In genomic region chr6:110518281-110518623, GRCh38 we compare ENCODE assay signal across 10 cellular contexts. TPM values are rescaled to one million over a fixed set of nuclear protein-coding genes. Genes with fewer than 3 reads are reported as not detected.
DNase-seq lines count a peak whose midpoint lies in the region; ATAC-seq, FAIRE-seq and TF ChIP-seq lines count a peak whose summit lies in the region.
"Had no signal": no experiment of that assay in that cellular context is flagged by ENCODE, and none has a peak within 500 bp of the region (broad histone marks: within the 10 kb centered on the region; RNA-seq: fewer than 3 reads in every experiment).

No MANE protein-coding gene starts in this region.

- no peak for FAIRE-seq in A549 (lab: Jason Lieb, UNC)

- H3K4me1 Mint-ChIP-seq in activated CD8-positive, alpha-beta T cell treated with anti-CD3 and anti-CD28 coated beads for 36 hours (ENCODE audit: low read depth) = no peaks in the 10 kb centered on the region

- H3K4me3 Mint-ChIP-seq in activated CD8-positive, alpha-beta T cell treated with anti-CD3 and anti-CD28 coated beads for 36 hours = no peak overlapping the region

- TF ChIP-seq RAD21 in A549 (conservative IDR thresholded peaks at IDR 0.05 in 1 of 2, IDR thresholded peaks at IDR 0.05 in 1 of 2) = peak; percentile 29 to 38; a peak in 2 of 5 replicates

- H3K27me3 Mint-ChIP-seq in activated CD8-positive, alpha-beta T cell treated with anti-CD3 and anti-CD28 coated beads for 36 hours = peaks cover 3% of the 10 kb centered on the region

- TF ChIP-seq EP300 in A549 (IDR thresholded peaks at IDR 0.05) = no peak

- TF ChIP-seq CTCF in A549 (IDR thresholded peaks at IDR 0.05) = peak; percentile 41; the same call in 2 of the 3 replicates
- peak; percentile 43 for TF ChIP-seq CTCF in GM12873 (IDR thresholded peaks at IDR 0.05; ENCODE audit: insufficient read depth, low read depth, low read length, missing control alignments)
- TF ChIP-seq CTCF in RWPE2 (IDR thresholded peaks at IDR 0.05; ENCODE audit: poor library complexity, severe bottlenecking) = peak; percentile 71
- TF ChIP-seq CTCF in foreskin fibroblast (IDR thresholded peaks at IDR 0.05; ENCODE audit: low read depth, low read length) = peak; percentile 56
- no peak for TF ChIP-seq CTCF in activated CD8-positive, alpha-beta T cell treated with anti-CD3 and anti-CD28 coated beads for 36 hours (IDR thresholded peaks at IDR 0.05)

- H3K4me1 ChIP-seq in A549 (peaks cover 17% of the 10 kb centered on the region), RWPE2 (ENCODE audit: insufficient read depth, poor library complexity, severe bottlenecking) (peaks cover 13% of the 10 kb centered on the region)
- H3K4me1 ChIP-seq: ascending aorta had no signal

- H3K27ac Mint-ChIP-seq in activated CD8-positive, alpha-beta T cell treated with anti-CD3 and anti-CD28 coated beads for 36 hours = no peak overlapping the region

- CTCF ChIA-PET in A549 (lab: Yijun Ruan, JAX) = interaction anchor here (0.6 to 1.9 kb wide), 10 partner anchors 9 to 681 kb away, joined by 3 to 8 read pairs (median 3); no protein-coding TSS in a partner anchor
- CTCF ChIA-PET in activated CD8-positive, alpha-beta T cell treated with anti-CD3 and anti-CD28 coated beads for 36 hours (lab: Charles Lee) = interaction anchor here (0.7 to 3.0 kb wide), 4 partner anchors 10 to 487 kb away, joined by 3 to 11 read pairs (median 3); no protein-coding TSS in a partner anchor

- intact Hi-C loops in activated CD8-positive, alpha-beta T cell treated with anti-CD3 and anti-CD28 coated beads for 36 hours (cut with micrococcal nuclease) = no loop called here

- ATAC-seq in A549 = peak; percentile 76 to 88; a peak in 5 of 6 replicates
- ATAC-seq in RWPE2 (ENCODE audit: low read depth) = peak; percentile 66
- ATAC-seq in activated CD8-positive, alpha-beta T cell treated with anti-CD3 and anti-CD28 coated beads for 36 hours = no peak
- no peak for ATAC-seq in HG02759 (IDR thresholded peaks at IDR 0.05; ENCODE audit: unreplicated experiment)
- ATAC-seq in GM19324 (IDR thresholded peaks at IDR 0.05; ENCODE audit: low FRiP score, unreplicated experiment) = no peak

- WGBS in A549 (ENCODE audit: missing lambda C conversion rate) = 0% methylated on average over 1 of the region's 1 CpG

- peak; percentile 28 to 56 for DNase-seq in A549 (ENCODE audit: low read depth in 1 of 2, low spot score in 1 of 2)
- no peak for DNase-seq in RWPE2 (ENCODE audit: low spot score)
- peak in 1 of 2 donors; percentile 66 for DNase-seq in foreskin fibroblast
- no peak for DNase-seq in germinal center (ENCODE audit: low spot score)
- no peak for DNase-seq in activated CD8-positive, alpha-beta T cell treated with anti-CD3 and anti-CD28 coated beads for 36 hours
- DNase-seq: stimulated activated naive CD4-positive, alpha-beta T cell had no signal

- H3K9me3 ChIP-seq in A549 = no peaks in the 10 kb centered on the region
- no peaks in the 10 kb centered on the region for H3K9me3 ChIP-seq in RWPE2 (ENCODE audit: severe bottlenecking)
- H3K9me3 ChIP-seq: ascending aorta had no signal

- no peak for TF ChIP-seq POLR2A in A549 (IDR thresholded peaks at IDR 0.05; ENCODE audit: low read length)

- POLR2A ChIA-PET in A549 (lab: Yijun Ruan, JAX) = no interaction called here
- POLR2A ChIA-PET in activated CD8-positive, alpha-beta T cell treated with anti-CD3 and anti-CD28 coated beads for 36 hours (lab: Charles Lee) = no interaction called here

- H3K4me3 ChIP-seq in A549 = no peak overlapping the region
- no peak overlapping the region for H3K4me3 ChIP-seq in RWPE2 (ENCODE audit: severe bottlenecking)
- no peak overlapping the region for H3K4me3 ChIP-seq in foreskin fibroblast (ENCODE audit: low read depth in 1 of 2, low read length in 2 of 2)
- H3K4me3 ChIP-seq: ascending aorta had no signal

- peak overlapping the region; percentile 58; the same call in 2 of the 3 replicates for H3K4me2 ChIP-seq in A549

- no peaks in the 10 kb centered on the region for H3K9me3 Mint-ChIP-seq in activated CD8-positive, alpha-beta T cell treated with anti-CD3 and anti-CD28 coated beads for 36 hours

- H3K36me3 Mint-ChIP-seq in activated CD8-positive, alpha-beta T cell treated with anti-CD3 and anti-CD28 coated beads for 36 hours (ENCODE audit: low read depth) = no peaks in the 10 kb centered on the region

- H3K27ac ChIP-seq in A549 (no peak overlapping the region), RWPE2 (ENCODE audit: poor library complexity, severe bottlenecking) (no peak overlapping the region)
- H3K27ac ChIP-seq: ascending aorta had no signal

- H3K36me3 ChIP-seq in RWPE2 (ENCODE audit: low read depth) = no peaks in the 10 kb centered on the region
- H3K36me3 ChIP-seq: ascending aorta had no signal

- H3K27me3 ChIP-seq in RWPE2 (ENCODE audit: insufficient read depth, poor library complexity, severe bottlenecking) = no peaks in the 10 kb centered on the region
- H3K27me3 ChIP-seq: ascending aorta had no signal

TF ChIP-seq in A549, 52 proteins besides CTCF, POLR2A, EP300 and RAD21:
- TF ChIP-seq TFCP2L1 (CRISPR knock-in tag; IDR thresholded peaks at IDR 0.05) (no peak), SMC3 (IDR thresholded peaks at IDR 0.05) (peak; percentile 32; the same call in 2 of the 3 replicates), HOXB13 (CRISPR knock-in tag; IDR thresholded peaks at IDR 0.05; ENCODE audit: low read depth) (no peak)

RNA-seq across cellular contexts. Expression of gene SLC22A16, which starts 41.8 kb away (rescaled TPM):
- not detected in 2 replicates for polyA plus RNA-seq in A549 (2011; rRNA removed)
- not detected in 2 replicates for polyA plus RNA-seq in A549 (2012; cell fraction: cytosol; rRNA removed)
- not detected in 2 replicates for polyA plus RNA-seq in A549 (2012; cell fraction: nucleus; rRNA removed)
- not detected in 3 replicates for polyA plus RNA-seq in A549 (2017; fragmentation: RNase III; extraction: RNeasy Plus Mini Kit Qiagen cat#74134 plus additional on column Dnase treatment)
- polyA minus RNA-seq in A549 (2011; rRNA and poly(A)+ RNA removed) = not detected in 2 replicates
- total RNA-seq in activated CD8-positive, alpha-beta T cell treated with anti-CD3 and anti-CD28 coated beads for 36 hours = not detected
- total RNA-seq: ascending aorta had no signal

Comparison
In these comparisons a context has a peak if more than half of its experiments do, and no peak if none do; other contexts are left out.
1. ATAC-seq: peak in A549 (2 of 2) and RWPE2 (single experiment); none in activated CD8-positive, alpha-beta T cell treated with anti-CD3 and anti-CD28 coated beads for 36 hours (single experiment), HG02759 (single experiment) and GM19324 (single experiment).
2. DNase-seq: peak in A549 (2 of 2); none in RWPE2 (single experiment), germinal center (single experiment) and activated CD8-positive, alpha-beta T cell treated with anti-CD3 and anti-CD28 coated beads for 36 hours (single experiment).